ENCODE assay signal across 28 cellular contexts in the genomic region with DNA sequence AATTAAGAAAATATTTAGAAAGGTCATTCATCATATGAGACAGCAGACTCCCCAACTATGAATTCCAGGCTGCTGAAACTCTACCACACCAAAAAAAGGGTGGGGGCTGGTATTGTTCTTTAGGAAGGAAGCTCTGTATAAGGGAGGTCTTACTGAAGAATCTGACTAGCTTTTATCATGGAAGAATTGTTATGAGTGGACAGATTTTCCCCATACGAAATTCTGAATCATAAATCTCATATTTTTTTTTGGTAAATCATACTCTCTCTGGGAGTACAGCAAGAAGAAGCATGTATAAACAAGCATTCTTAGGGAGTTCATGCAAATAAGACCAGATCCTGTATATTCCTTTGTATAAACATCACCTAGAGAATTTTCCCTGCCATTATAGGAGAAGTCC.
"Had no signal": no experiment of that assay in that cellular context is flagged by ENCODE, and none has a peak within 500 bp of the region (broad histone marks: within the 10 kb centered on the region; RNA-seq: fewer than 3 reads in every experiment).

No MANE protein-coding gene starts in this region.

- H3K36me3 Mint-ChIP-seq: activated CD4-positive, alpha-beta memory T cell treated with anti-CD3 and anti-CD28 coated beads for 36 hours; activated naive CD4-positive, alpha-beta T cell treated with anti-CD3 and anti-CD28 coated beads, Interleukin-2, amount 10 ng/mL, durations not matched to agents 7 days and 5 days; activated naive CD8-positive, alpha-beta T cell treated with anti-CD3 and anti-CD28 coated beads, Interleukin-2, amount 10 ng/mL, durations not matched to agents 7 days and 5 days; stimulated activated effector memory CD8-positive, alpha-beta T cell treated with anti-CD3 and anti-CD28 coated beads, Interleukin-12 subunit alpha, Interleukin-12 subunit beta, amount 100 ng/mL, for 72 hours had no signal

- H3K9ac ChIP-seq: parathyroid adenoma, SK-N-SH had no signal

- H3K79me2 ChIP-seq: parathyroid adenoma had no signal

- H2AFZ ChIP-seq: parathyroid adenoma had no signal

- H3K27ac Mint-ChIP-seq: activated CD4-positive, alpha-beta memory T cell treated with anti-CD3 and anti-CD28 coated beads for 36 hours; activated naive CD4-positive, alpha-beta T cell treated with anti-CD3 and anti-CD28 coated beads, Interleukin-2, amount 10 ng/mL, durations not matched to agents 7 days and 5 days; activated naive CD8-positive, alpha-beta T cell treated with anti-CD3 and anti-CD28 coated beads, Interleukin-2, amount 10 ng/mL, durations not matched to agents 7 days and 5 days; activated T-helper 1 cell treated with anti-CD3 and anti-CD28 coated beads, Interleukin-12 subunit alpha, Interleukin-12 subunit beta, Interleukin-2, Interleukin-4 antibody, amounts not matched to agents 30 ng/mL and 10 ng/mL and 1 ng/mL, durations not matched to agents 14 hours and 24 hours and 36 hours; stimulated activated effector memory CD8-positive, alpha-beta T cell treated with anti-CD3 and anti-CD28 coated beads, Interleukin-12 subunit alpha, Interleukin-12 subunit beta, amount 100 ng/mL, for 72 hours; stimulated activated naive CD8-positive, alpha-beta T cell treated with anti-CD3 and anti-CD28 coated beads, Interleukin-15, Interleukin-2, amounts not matched to agents 100 ng/mL and 50 ng/mL, for 24 hours; T-helper 17 cell had no signal

- H3K4me2 ChIP-seq: SK-N-SH had no signal

- H3K4me3 ChIP-seq: ascending aorta, colonic mucosa, psoas muscle, thyroid gland had no signal

- H3K27me3 ChIP-seq: ascending aorta, colonic mucosa, thyroid gland had no signal

- H3K4me1 Mint-ChIP-seq: activated naive CD4-positive, alpha-beta T cell treated with anti-CD3 and anti-CD28 coated beads, Interleukin-2, amount 10 ng/mL, durations not matched to agents 7 days and 5 days; activated naive CD8-positive, alpha-beta T cell treated with anti-CD3 and anti-CD28 coated beads, Interleukin-2, amount 10 ng/mL, durations not matched to agents 7 days and 5 days; stimulated activated effector memory CD8-positive, alpha-beta T cell treated with anti-CD3 and anti-CD28 coated beads, Interleukin-12 subunit alpha, Interleukin-12 subunit beta, amount 100 ng/mL, for 72 hours; T-helper 17 cell had no signal

- H3K9me3 Mint-ChIP-seq: activated CD4-positive, alpha-beta memory T cell treated with anti-CD3 and anti-CD28 coated beads for 36 hours; activated naive CD4-positive, alpha-beta T cell treated with anti-CD3 and anti-CD28 coated beads, Interleukin-2, amount 10 ng/mL, durations not matched to agents 7 days and 5 days; activated naive CD8-positive, alpha-beta T cell treated with anti-CD3 and anti-CD28 coated beads, Interleukin-2, amount 10 ng/mL, durations not matched to agents 7 days and 5 days; activated T-helper 1 cell treated with anti-CD3 and anti-CD28 coated beads, Interleukin-12 subunit alpha, Interleukin-12 subunit beta, Interleukin-2, Interleukin-4 antibody, amounts not matched to agents 30 ng/mL and 10 ng/mL and 1 ng/mL, durations not matched to agents 14 hours and 24 hours and 36 hours; stimulated activated effector memory CD8-positive, alpha-beta T cell treated with anti-CD3 and anti-CD28 coated beads, Interleukin-12 subunit alpha, Interleukin-12 subunit beta, amount 100 ng/mL, for 72 hours; stimulated activated naive CD8-positive, alpha-beta T cell treated with anti-CD3 and anti-CD28 coated beads, Interleukin-15, Interleukin-2, amounts not matched to agents 100 ng/mL and 50 ng/mL, for 24 hours had no signal

- H3K9me3 ChIP-seq: ascending aorta, colonic mucosa, psoas muscle, SK-N-SH, thyroid gland had no signal

- H3K36me3 ChIP-seq: ascending aorta, colonic mucosa, thyroid gland, WERI-Rb-1 had no signal

- H3K27ac ChIP-seq: ascending aorta, colonic mucosa, parathyroid adenoma, psoas muscle, thyroid gland, WERI-Rb-1 had no signal

- FAIRE-seq: frontal cortex had no signal

- H3K4me1 ChIP-seq: ascending aorta, colonic mucosa, parathyroid adenoma, psoas muscle, thyroid gland had no signal

- DNase-seq: activated CD4-positive, alpha-beta memory T cell treated with anti-CD3 and anti-CD28 coated beads for 36 hours; activated CD4-positive, alpha-beta T cell treated with anti-CD3 and anti-CD28 coated beads for 48 hours; activated CD8-positive, alpha-beta memory T cell treated with anti-CD3 and anti-CD28 coated beads, Interleukin-2, amount 50 U/mL, for 4 hours; activated effector memory CD4-positive, alpha-beta T cell treated with anti-CD3 and anti-CD28 coated beads, Interleukin-2, amount 50 U/mL, for 16 hours; activated naive CD4-positive, alpha-beta T cell treated with anti-CD3 and anti-CD28 coated beads, Interleukin-2, amount 10 ng/mL, durations not matched to agents 7 days and 5 days; activated naive CD8-positive, alpha-beta T cell treated with anti-CD3 and anti-CD28 coated beads, Interleukin-2, amount 10 ng/mL, durations not matched to agents 7 days and 5 days; activated T-cell treated with anti-CD3 and anti-CD28 coated beads, Interleukin-2, amount 50 U/mL, for 1 hour; colonic mucosa; effector memory CD4-positive, alpha-beta T cell; glutamatergic neuron; islet precursor cell; left cardiac atrium; left ventricle myocardium superior; psoas muscle; right cardiac atrium; SK-N-SH; stimulated activated CD4-positive, alpha-beta T cell treated with anti-CD3 and anti-CD28 coated beads, Interleukin-4, amount 100 ng/mL, for 24 hours; T-helper 17 cell; T1000; thyroid gland had no signal

- H3K4me3 Mint-ChIP-seq: activated CD4-positive, alpha-beta memory T cell treated with anti-CD3 and anti-CD28 coated beads for 36 hours; activated naive CD4-positive, alpha-beta T cell treated with anti-CD3 and anti-CD28 coated beads, Interleukin-2, amount 10 ng/mL, durations not matched to agents 7 days and 5 days; activated naive CD8-positive, alpha-beta T cell treated with anti-CD3 and anti-CD28 coated beads, Interleukin-2, amount 10 ng/mL, durations not matched to agents 7 days and 5 days; activated T-helper 1 cell treated with anti-CD3 and anti-CD28 coated beads, Interleukin-12 subunit alpha, Interleukin-12 subunit beta, Interleukin-2, Interleukin-4 antibody, amounts not matched to agents 30 ng/mL and 10 ng/mL and 1 ng/mL, durations not matched to agents 14 hours and 24 hours and 36 hours; brain; stimulated activated effector memory CD8-positive, alpha-beta T cell treated with anti-CD3 and anti-CD28 coated beads, Interleukin-12 subunit alpha, Interleukin-12 subunit beta, amount 100 ng/mL, for 72 hours; stimulated activated naive CD8-positive, alpha-beta T cell treated with anti-CD3 and anti-CD28 coated beads, Interleukin-15, Interleukin-2, amounts not matched to agents 100 ng/mL and 50 ng/mL, for 24 hours; T-helper 17 cell had no signal

- H3K27me3 Mint-ChIP-seq: activated CD4-positive, alpha-beta memory T cell treated with anti-CD3 and anti-CD28 coated beads for 36 hours; activated naive CD4-positive, alpha-beta T cell treated with anti-CD3 and anti-CD28 coated beads, Interleukin-2, amount 10 ng/mL, durations not matched to agents 7 days and 5 days; activated naive CD8-positive, alpha-beta T cell treated with anti-CD3 and anti-CD28 coated beads, Interleukin-2, amount 10 ng/mL, durations not matched to agents 7 days and 5 days; brain; stimulated activated naive CD8-positive, alpha-beta T cell treated with anti-CD3 and anti-CD28 coated beads, Interleukin-15, Interleukin-2, amounts not matched to agents 100 ng/mL and 50 ng/mL, for 24 hours; T-helper 17 cell had no signal
